ENCODE assay signal across 8 cellular contexts in genomic region chr6:111057074-111057752, GRCh38. TPM values are rescaled to one million over a fixed set of nuclear protein-coding genes. Genes with fewer than 3 reads are reported as not detected.
A peak's percentile ranks its signal among the peaks of the same experiment; 100 is the strongest.
DNase-seq lines count a peak whose midpoint lies in the region; ATAC-seq, FAIRE-seq and TF ChIP-seq lines count a peak whose summit lies in the region.

No MANE protein-coding gene starts in this region.

- peaks cover 20% of the 10 kb centered on the region for H3K27me3 ChIP-seq in foreskin keratinocyte

- H3K27ac ChIP-seq in foreskin keratinocyte = no peak overlapping the region

- no peaks in the 10 kb centered on the region for H3K4me1 ChIP-seq in foreskin keratinocyte

- no peak for DNase-seq in D721Med (ENCODE audit: insufficient read length, low spot score)
- DNase-seq in NCI-H1694 treated with DMSO at 0.1 percent for 48 hours (lab: John Stamatoyannopoulos, UW) = peak; percentile 44
- peak in 1 of 2 donors; percentile 39 for DNase-seq in foreskin keratinocyte
- DNase-seq in renal cortical epithelial cell (ENCODE audit: low read depth) = peak; percentile 68
- no peak for DNase-seq in activated gamma-delta T cell (lab: John Stamatoyannopoulos, UW)

- FAIRE-seq in D721Med (lab: Jason Lieb, UNC) = no peak
- FAIRE-seq in TTC549 (lab: Jason Lieb, UNC) = peak; percentile 66

- ATAC-seq in GM19452 (IDR thresholded peaks at IDR 0.05; ENCODE audit: unreplicated experiment) (peak; percentile 51), foreskin keratinocyte (peak; percentile 61), HG03469 (IDR thresholded peaks at IDR 0.05; ENCODE audit: unreplicated experiment) (no peak)

- peak; percentile 73 for TF ChIP-seq CTCF in D721Med (IDR thresholded peaks at IDR 0.05; ENCODE audit: insufficient read depth, missing control alignments)
- peak; percentile 77 for TF ChIP-seq CTCF in foreskin keratinocyte (conservative IDR thresholded peaks at IDR 0.05)

RNA-seq across cellular contexts. Expression of gene SLC16A10, which starts 30.1 kb away (rescaled TPM):
- total RNA-seq in foreskin keratinocyte (0.07 and 0.14 TPM in 2 replicates), renal cortical epithelial cell (1.1 and 2.3 TPM in 2 replicates)
- polyA plus RNA-seq in foreskin keratinocyte = 0.09 TPM in 1 of 2 replicates, not detected in the other

Comparison
In these comparisons a context has a peak if more than half of its experiments do, and no peak if none do; other contexts are left out.
1. DNase-seq: peak in NCI-H1694 treated with DMSO at 0.1 percent for 48 hours (single experiment) and renal cortical epithelial cell (single experiment); none in D721Med (single experiment) and activated gamma-delta T cell (single experiment).